Comparison of ENCODE assay signal across 15 cellular contexts in genomic region chr7:102864958-102865357, GRCh38. TPM values are rescaled to one million over a fixed set of nuclear protein-coding genes. Genes with fewer than 3 reads are reported as not detected.
DNase-seq lines count a peak whose midpoint lies in the region; ATAC-seq, FAIRE-seq and TF ChIP-seq lines count a peak whose summit lies in the region.
"Had no signal": no experiment of that assay in that cellular context is flagged by ENCODE, and none has a peak within 500 bp of the region (broad histone marks: within the 10 kb centered on the region; RNA-seq: fewer than 3 reads in every experiment).

No MANE protein-coding gene starts in this region.

- H3K4me1 ChIP-seq in A549 (peaks cover 15% of the 10 kb centered on the region), SJSA1 (replicated peaks) (peaks cover 57% of the 10 kb centered on the region)
- H3K4me1 ChIP-seq: Caco-2 had no signal

- no peak for FAIRE-seq in A549 (lab: Jason Lieb, UNC)
- FAIRE-seq: GM18507 had no signal

- H3K4me3 Mint-ChIP-seq in nephron = no peak overlapping the region
- H3K4me3 Mint-ChIP-seq: CD8-positive, alpha-beta memory T cell; GM23338 had no signal

- TF ChIP-seq CTCF in A549 (IDR thresholded peaks at IDR 0.05) (no peak), nephron (IDR thresholded peaks at IDR 0.05; ENCODE audit: unreplicated experiment in 3 of 3) (no peak)

- TF ChIP-seq EP300 in A549 (IDR thresholded peaks at IDR 0.05) = no peak

- H3K27ac Mint-ChIP-seq in nephron = peak overlapping the region in 2 of 3 experiments; percentile 20 to 55
- H3K27ac Mint-ChIP-seq: GM23338 had no signal

- no peaks in the 10 kb centered on the region for H3K36me3 ChIP-seq in SJSA1
- H3K36me3 ChIP-seq: BLaER1 had no signal

- no peaks in the 10 kb centered on the region for H3K27me3 Mint-ChIP-seq in nephron (ENCODE audit: low read depth)

- H3K27ac ChIP-seq in A549 (no peak overlapping the region), SJSA1 (peak overlapping the region; percentile 86)
- H3K27ac ChIP-seq: HL-60 had no signal

- ATAC-seq in A549 (peak in 1 of 2 experiments; percentile 57; a peak in 3 of 6 replicates), GM18517 (IDR thresholded peaks at IDR 0.05; ENCODE audit: unreplicated experiment) (no peak)
- ATAC-seq: GM23338 had no signal

- no peak overlapping the region for H3K4me3 ChIP-seq in A549
- H3K4me3 ChIP-seq in SJSA1 = no peak overlapping the region
- H3K4me3 ChIP-seq: BLaER1, GM23338 had no signal

- H3K9me3 ChIP-seq in A549 (no peaks in the 10 kb centered on the region), SJSA1 (replicated peaks) (no peaks in the 10 kb centered on the region)
- H3K9me3 ChIP-seq: BLaER1, Caco-2 had no signal

- H3K4me2 ChIP-seq in A549 = peak overlapping the region; percentile 35; the same call in 2 of the 3 replicates
- H3K4me2 ChIP-seq: GM23338 had no signal

- no peaks in the 10 kb centered on the region for H3K36me3 Mint-ChIP-seq in nephron (ENCODE audit: low read depth)

- no peaks in the 10 kb centered on the region for H3K9me3 Mint-ChIP-seq in nephron
- H3K9me3 Mint-ChIP-seq: GM23338 had no signal

- no peak for TF ChIP-seq POLR2A in A549 (IDR thresholded peaks at IDR 0.05; ENCODE audit: low read length)

- WGBS in A549 (ENCODE audit: missing lambda C conversion rate) = 6% methylated on average over 2 of the region's 2 CpGs

- DNase-seq in A549 (ENCODE audit: low read depth in 1 of 2, low spot score in 1 of 2) = no peak
- DNase-seq in M059J (ENCODE audit: low read depth) = peak; percentile 10
- peak in 1 of 2 experiments; percentile 59 for DNase-seq in SJSA1 (ENCODE audit: low read depth in 1 of 2, low spot score in 2 of 2)
- DNase-seq in islet precursor cell = no peak
- DNase-seq in AG08396 (ENCODE audit: low spot score) = no peak
- DNase-seq: AML-193; Caco-2; CD8-positive, alpha-beta memory T cell; H7 had no signal

- CTCF ChIA-PET in A549 (lab: Yijun Ruan, JAX) = interaction anchor here (1.0 kb wide), 1 partner anchor 9 kb away, joined by 3 read pairs; no protein-coding TSS in a partner anchor

- TF ChIP-seq RAD21 in A549 (conservative IDR thresholded peaks at IDR 0.05 in 1 of 2, IDR thresholded peaks at IDR 0.05 in 1 of 2) = no peak

- H3K4me1 Mint-ChIP-seq in nephron = peaks cover 18% of the 10 kb centered on the region
- H3K4me1 Mint-ChIP-seq: CD8-positive, alpha-beta memory T cell had no signal

- H3K27me3 ChIP-seq in SJSA1 (replicated peaks) = no peaks in the 10 kb centered on the region
- H3K27me3 ChIP-seq: BLaER1 had no signal

- POLR2A ChIA-PET in A549 (lab: Yijun Ruan, JAX) = no interaction called here

TF ChIP-seq in A549, 52 proteins besides CTCF, POLR2A, EP300 and RAD21:
- TF ChIP-seq JUNB (IDR thresholded peaks at IDR 0.05) = 0 out of 2 replicates have a peak, but pooled peaks have one; percentile 33
- TF ChIP-seq, protein P1, sequence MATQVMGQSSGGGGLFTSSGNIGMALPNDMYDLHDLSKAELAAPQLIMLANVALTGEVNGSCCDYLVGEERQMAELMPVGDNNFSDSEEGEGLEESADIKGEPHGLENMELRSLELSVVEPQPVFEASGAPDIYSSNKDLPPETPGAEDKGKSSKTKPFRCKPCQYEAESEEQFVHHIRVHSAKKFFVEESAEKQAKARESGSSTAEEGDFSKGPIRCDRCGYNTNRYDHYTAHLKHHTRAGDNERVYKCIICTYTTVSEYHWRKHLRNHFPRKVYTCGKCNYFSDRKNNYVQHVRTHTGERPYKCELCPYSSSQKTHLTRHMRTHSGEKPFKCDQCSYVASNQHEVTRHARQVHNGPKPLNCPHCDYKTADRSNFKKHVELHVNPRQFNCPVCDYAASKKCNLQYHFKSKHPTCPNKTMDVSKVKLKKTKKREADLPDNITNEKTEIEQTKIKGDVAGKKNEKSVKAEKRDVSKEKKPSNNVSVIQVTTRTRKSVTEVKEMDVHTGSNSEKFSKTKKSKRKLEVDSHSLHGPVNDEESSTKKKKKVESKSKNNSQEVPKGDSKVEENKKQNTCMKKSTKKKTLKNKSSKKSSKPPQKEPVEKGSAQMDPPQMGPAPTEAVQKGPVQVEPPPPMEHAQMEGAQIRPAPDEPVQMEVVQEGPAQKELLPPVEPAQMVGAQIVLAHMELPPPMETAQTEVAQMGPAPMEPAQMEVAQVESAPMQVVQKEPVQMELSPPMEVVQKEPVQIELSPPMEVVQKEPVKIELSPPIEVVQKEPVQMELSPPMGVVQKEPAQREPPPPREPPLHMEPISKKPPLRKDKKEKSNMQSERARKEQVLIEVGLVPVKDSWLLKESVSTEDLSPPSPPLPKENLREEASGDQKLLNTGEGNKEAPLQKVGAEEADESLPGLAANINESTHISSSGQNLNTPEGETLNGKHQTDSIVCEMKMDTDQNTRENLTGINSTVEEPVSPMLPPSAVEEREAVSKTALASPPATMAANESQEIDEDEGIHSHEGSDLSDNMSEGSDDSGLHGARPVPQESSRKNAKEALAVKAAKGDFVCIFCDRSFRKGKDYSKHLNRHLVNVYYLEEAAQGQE (IDR thresholded peaks at IDR 0.05) = no peak
- no peak for TF ChIP-seq FOSL2 (IDR thresholded peaks at IDR 0.05)
- TF ChIP-seq FOSL2 (CRISPR knock-in tag; IDR thresholded peaks at IDR 0.05) = peak; percentile 27; the same call in 1 of the 2 replicates
- no peak for TF ChIP-seq HOXB13 (CRISPR knock-in tag; IDR thresholded peaks at IDR 0.05; ENCODE audit: low read depth)
- TF ChIP-seq BHLHE40 (IDR thresholded peaks at IDR 0.05; ENCODE audit: low read depth, low read length) = no peak
- TF ChIP-seq GATA3 (IDR thresholded peaks at IDR 0.05; ENCODE audit: borderline replicate concordance) = peak; percentile 45; the same call in 1 of the 2 replicates
- TF ChIP-seq, protein P2, sequence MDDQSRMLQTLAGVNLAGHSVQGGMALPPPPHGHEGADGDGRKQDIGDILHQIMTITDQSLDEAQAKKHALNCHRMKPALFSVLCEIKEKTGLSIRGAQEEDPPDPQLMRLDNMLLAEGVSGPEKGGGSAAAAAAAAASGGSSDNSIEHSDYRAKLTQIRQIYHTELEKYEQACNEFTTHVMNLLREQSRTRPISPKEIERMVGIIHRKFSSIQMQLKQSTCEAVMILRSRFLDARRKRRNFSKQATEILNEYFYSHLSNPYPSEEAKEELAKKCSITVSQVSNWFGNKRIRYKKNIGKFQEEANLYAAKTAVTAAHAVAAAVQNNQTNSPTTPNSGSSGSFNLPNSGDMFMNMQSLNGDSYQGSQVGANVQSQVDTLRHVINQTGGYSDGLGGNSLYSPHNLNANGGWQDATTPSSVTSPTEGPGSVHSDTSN (IDR thresholded peaks at IDR 0.05) = no peak
- TF ChIP-seq CHD4 (IDR thresholded peaks at IDR 0.05; ENCODE audit: borderline replicate concordance) = no peak
- TF ChIP-seq EHF (CRISPR knock-in tag; IDR thresholded peaks at IDR 0.05) = no peak

RNA-seq across cellular contexts. Expression of gene LRRC17, which starts 47.8 kb away (rescaled TPM):
- polyA plus RNA-seq in A549 (2011; rRNA removed) (0.15 and 0.36 TPM in 2 replicates), A549 (2017; fragmentation: RNase III; extraction: RNeasy Plus Mini Kit Qiagen cat#74134 plus additional on column Dnase treatment) (0.05 to 0.17 TPM in 2 of 3 replicates, not detected in the other)
- polyA plus RNA-seq in A549 (2012; cell fraction: cytosol; rRNA removed) = 0.05 and 0.13 TPM in 2 replicates
- polyA plus RNA-seq in A549 (2012; cell fraction: nucleus; rRNA removed) = 0.10 and 0.15 TPM in 2 replicates
- 0.37 TPM in 1 of 2 replicates, not detected in the other for polyA minus RNA-seq in A549 (2011; rRNA and poly(A)+ RNA removed)
- total RNA-seq in M059J (2014; rRNA removed; shearing (Covaris generic)) = 84.3 and 108 TPM in 2 replicates
- 8.3 and 10.9 TPM in 2 replicates for total RNA-seq in SJSA1 (2014; rRNA removed; shearing (Covaris generic))
- total RNA-seq: CD8-positive, alpha-beta memory T cell had no signal
- polyA plus RNA-seq: CD8-positive, alpha-beta memory T cell had no signal
